In genomic region chr1:113390871-113391642, GRCh38 we compare ENCODE assay signal across 7 cellular contexts. TPM values are rescaled to one million over a fixed set of nuclear protein-coding genes. Genes with fewer than 3 reads are reported as not detected.
DNase-seq lines count a peak whose midpoint lies in the region; ATAC-seq, FAIRE-seq and TF ChIP-seq lines count a peak whose summit lies in the region.

No MANE protein-coding gene starts in this region.

- peak overlapping the region in 54 of 59 donors; percentile 10 to 95 (median 84) for H3K27ac ChIP-seq in dorsolateral prefrontal cortex

- peak; percentile 13 for DNase-seq in GM12891 (ENCODE audit: insufficient read length, low spot score)
- DNase-seq in Jurkat, Clone E6-1 (ENCODE audit: low read depth, low spot score), result no peak
- DNase-seq in activated CD4-positive, alpha-beta T cell treated with anti-CD3 and anti-CD28 coated beads for 4 hours, result peak; percentile 46 to 48
- DNase-seq in dorsolateral prefrontal cortex, result peak in 6 of 10 donors; percentile 23 to 57 (median 42)
- peak; percentile 40 for DNase-seq in medulla oblongata (ENCODE audit: extremely low spot score)
- DNase-seq in stimulated activated CD4-positive, alpha-beta T cell treated with anti-CD3 and anti-CD28 coated beads, TNF-alpha, amount 100 ng/mL, for 48 hours (ENCODE audit: low read depth in 3 of 3), result peak in 2 of 3 donors; percentile 9 to 18

- no peaks in the 10 kb centered on the region for H3K27me3 ChIP-seq in dorsolateral prefrontal cortex

- ATAC-seq in GM21360 (IDR thresholded peaks at IDR 0.05; ENCODE audit: unreplicated experiment), result no peak

- TF ChIP-seq POLR2A in GM12891 (IDR thresholded peaks at IDR 0.05; ENCODE audit: low read depth, low read length), result no peak

- peak overlapping the region; percentile 69 for H3K4me3 ChIP-seq in Jurkat, Clone E6-1 (ENCODE audit: low read length)
- H3K4me3 ChIP-seq in dorsolateral prefrontal cortex, result peak overlapping the region; percentile 65 to 98 (median 92)

- peak in 1 of 56 donors; percentile 17 for TF ChIP-seq CTCF in dorsolateral prefrontal cortex (IDR thresholded peaks at IDR 0.05 in 54 of 56, conservative IDR thresholded peaks at IDR 0.05 in 2 of 56; ENCODE audit: low read depth in 1 of 56, partially characterized antibody in 56 of 56)

- intact Hi-C loops in dorsolateral prefrontal cortex (cut with DNase I), result no loop called here

- FAIRE-seq in GM12891 (lab: Jason Lieb, UNC), result no peak

TF ChIP-seq in GM12891, 5 proteins besides CTCF, POLR2A, EP300 and RAD21:
- TF ChIP-seq PAX5 (IDR thresholded peaks at IDR 0.05; ENCODE audit: insufficient read depth, low read length, severe bottlenecking) (no peak), TAF1 (IDR thresholded peaks at IDR 0.05; ENCODE audit: low read depth, low read length) (no peak), SPI1 (IDR thresholded peaks at IDR 0.05; ENCODE audit: low read depth, low read length) (no peak), POU2F2 (IDR thresholded peaks at IDR 0.05; ENCODE audit: low read depth, low read length) (no peak), POLR2AphosphoS5 (IDR thresholded peaks at IDR 0.05; ENCODE audit: low read depth, low read length) (no peak)

RNA-seq across cellular contexts. Expression of gene MAGI3, which starts 0.7 kb away (rescaled TPM):
- 0.09 TPM for polyA plus RNA-seq in GM12891 (2012; ENCODE audit: low read depth, missing spikeins)
- polyA plus RNA-seq in Jurkat, Clone E6-1 (2012; ENCODE audit: insufficient read depth, insufficient read length), result 5.8 TPM
- total RNA-seq in dorsolateral prefrontal cortex, result 10 to 100 TPM; 16.5 to 59.9 (median 44.5) TPM
